Comparison of ENCODE assay signal across 7 cellular contexts in the genomic region with DNA sequence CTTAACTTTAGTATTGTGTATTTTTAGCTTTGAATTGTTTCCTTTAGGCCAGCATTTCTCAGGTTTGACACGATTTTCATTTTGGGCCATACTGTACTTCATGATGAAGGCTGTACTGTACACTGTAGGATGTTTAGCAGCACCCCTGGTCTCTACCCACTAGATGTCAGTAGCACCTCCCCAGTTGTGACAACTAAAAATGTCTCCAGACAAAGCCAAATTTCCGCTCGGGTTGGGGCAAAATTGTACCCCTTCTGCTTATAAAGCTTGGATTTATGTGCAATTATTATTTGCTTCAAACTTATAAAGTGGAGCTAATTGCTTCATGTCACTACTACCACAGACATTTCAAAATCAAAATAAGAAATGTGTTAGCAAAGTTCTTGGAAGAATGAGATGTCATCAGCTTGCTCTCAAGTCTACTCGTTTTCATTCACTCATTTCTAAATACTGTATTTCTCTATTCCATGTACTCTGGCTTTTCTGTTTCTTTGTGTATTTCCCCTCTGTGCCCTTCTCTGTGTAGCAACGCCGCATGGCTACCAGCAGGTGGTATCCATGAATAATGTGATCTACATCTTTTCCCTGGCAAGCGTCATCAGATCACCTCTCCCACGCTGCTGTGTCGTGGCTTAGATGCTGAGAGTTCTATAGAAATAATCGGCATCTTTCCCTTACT. TPM values are rescaled to one million over a fixed set of nuclear protein-coding genes. Genes with fewer than 3 reads are reported as not detected.
DNase-seq lines count a peak whose midpoint lies in the region; ATAC-seq and TF ChIP-seq lines count a peak whose summit lies in the region.

No MANE protein-coding gene starts in this region.

- TF ChIP-seq CTCF in GM13977 (IDR thresholded peaks at IDR 0.05; ENCODE audit: extremely low read depth, insufficient read depth, missing control alignments) (peak; percentile 33), NB4 (IDR thresholded peaks at IDR 0.05; ENCODE audit: low read depth, low read length) (peak; percentile 35), mucosa of descending colon (IDR thresholded peaks at IDR 0.05) (no peak), colonic mucosa (IDR thresholded peaks at IDR 0.05) (no peak)

- no peaks in the 10 kb centered on the region for H3K27me3 ChIP-seq in colonic mucosa

- TF ChIP-seq POLR2A in NB4 (IDR thresholded peaks at IDR 0.05; ENCODE audit: extremely low read depth, insufficient read length) = no peak

- in situ Hi-C loops in GM13977 (cut with MboI; ENCODE audit: low pct_unique_long_range_greater_than_20kb, low sequenced_read_pairs, unreplicated experiment) = no loop called here

- intact Hi-C loops in mucosa of descending colon (cut with DNase I, micrococcal nuclease) = no loop called here
- intact Hi-C loops in colonic mucosa (cut with DNase I) = no loop called here

- H3K27ac ChIP-seq in colonic mucosa = no peak overlapping the region

- ATAC-seq in mucosa of descending colon (peak; percentile 40), HG02938 (IDR thresholded peaks at IDR 0.05; ENCODE audit: unreplicated experiment) (no peak)

- no peaks in the 10 kb centered on the region for H3K9me3 ChIP-seq in mucosa of descending colon
- no peaks in the 10 kb centered on the region for H3K9me3 ChIP-seq in colonic mucosa

- H3K4me1 ChIP-seq in mucosa of descending colon (ENCODE audit: low read depth) = no peaks in the 10 kb centered on the region
- H3K4me1 ChIP-seq in colonic mucosa = no peaks in the 10 kb centered on the region

- no peak overlapping the region for H3K4me3 ChIP-seq in NB4 (ENCODE audit: low read depth, low read length)
- no peak overlapping the region for H3K4me3 ChIP-seq in mucosa of descending colon
- no peak overlapping the region for H3K4me3 ChIP-seq in colonic mucosa

- no peak for DNase-seq in GM13977 (ENCODE audit: low spot score)
- DNase-seq in NB4 (ENCODE audit: low read depth) = peak; percentile 28
- peak; percentile 43 for DNase-seq in amniotic epithelial cell (ENCODE audit: low read depth)
- no peak for DNase-seq in mucosa of descending colon
- DNase-seq in globus pallidus (ENCODE audit: low spot score) = no peak
- DNase-seq in colonic mucosa = no peak

- H3K36me3 ChIP-seq in mucosa of descending colon (ENCODE audit: low read depth) = no peaks in the 10 kb centered on the region
- H3K36me3 ChIP-seq in colonic mucosa = no peaks in the 10 kb centered on the region

- no peak overlapping the region for H3K9ac ChIP-seq in colonic mucosa (ENCODE audit: low read depth in 2 of 2, low read length in 2 of 2)

RNA-seq across cellular contexts. Expression of gene CALCR, which starts 47.7 kb away (rescaled TPM):
- total RNA-seq in mucosa of descending colon = not detected
- total RNA-seq in colonic mucosa = not detected

Comparison
In these comparisons a context has a peak if more than half of its experiments do, and no peak if none do; other contexts are left out.
1. DNase-seq: peak in NB4 (single experiment) and amniotic epithelial cell (single experiment); none in GM13977 (single experiment), mucosa of descending colon (0 of 3), globus pallidus (single experiment) and colonic mucosa (single experiment).
2. CTCF ChIP-seq: peak in GM13977 (single experiment) and NB4 (single experiment); none in mucosa of descending colon (single experiment) and colonic mucosa (single experiment).